16 cellular contexts compared by ENCODE assay signal in the genomic region with DNA sequence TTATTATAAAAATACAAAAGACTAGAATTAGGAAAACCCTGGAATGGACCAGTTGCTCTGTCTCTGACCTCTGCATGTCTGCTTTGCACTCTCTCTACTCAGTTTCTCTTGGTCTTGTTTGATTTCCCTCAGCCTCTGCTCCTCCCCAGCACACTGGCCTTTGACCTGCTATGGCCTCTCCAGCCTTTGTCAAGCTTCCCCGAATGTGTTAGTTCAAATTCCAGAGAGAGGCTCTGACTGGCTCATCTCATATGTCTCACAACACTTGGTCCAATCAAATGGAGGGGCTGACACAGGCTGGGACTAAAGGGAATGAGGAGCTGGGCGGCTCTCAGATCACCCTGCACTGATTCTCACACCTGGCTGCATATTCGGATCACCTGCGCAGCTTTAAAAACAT. TPM values are rescaled to one million over a fixed set of nuclear protein-coding genes. Genes with fewer than 3 reads are reported as not detected.
DNase-seq lines count a peak whose midpoint lies in the region; ATAC-seq and TF ChIP-seq lines count a peak whose summit lies in the region.
"Had no signal": no experiment of that assay in that cellular context is flagged by ENCODE, and none has a peak within 500 bp of the region (broad histone marks: within the 10 kb centered on the region; RNA-seq: fewer than 3 reads in every experiment).

No MANE protein-coding gene starts in this region.

- H3K9me3 Mint-ChIP-seq in endodermal cell, result no peaks in the 10 kb centered on the region
- H3K9me3 Mint-ChIP-seq: CD8-positive, alpha-beta T cell had no signal

- WGBS in endodermal cell (ENCODE audit: insufficient coverage in 1 of 2, insufficient read length in 1 of 2), 2 experiments, result 91 to 94% methylated on average over 3 to 4 of the region's 4 CpGs
- 38% methylated on average over 2 of the region's 4 CpGs for WGBS in right lobe of liver (ENCODE audit: insufficient coverage, low coverage, low lambda C conversion rate, missing lambda C conversion rate)

- no peak overlapping the region for H3K4me3 Mint-ChIP-seq in endodermal cell
- H3K4me3 Mint-ChIP-seq: CD8-positive, alpha-beta T cell had no signal

- H3K36me3 Mint-ChIP-seq in endodermal cell (ENCODE audit: low read depth), result no peaks in the 10 kb centered on the region
- H3K36me3 Mint-ChIP-seq: CD8-positive, alpha-beta T cell had no signal

- H3K9ac ChIP-seq in endodermal cell (ENCODE audit: extremely low read depth, low read length, poor library complexity, severe bottlenecking), result no peak overlapping the region

- peaks cover 26% of the 10 kb centered on the region for H3K4me1 Mint-ChIP-seq in endodermal cell

- H3K27ac Mint-ChIP-seq in endodermal cell, result no peak overlapping the region
- H3K27ac Mint-ChIP-seq: CD8-positive, alpha-beta T cell had no signal

- TF ChIP-seq CTCF in endodermal cell (conservative IDR thresholded peaks at IDR 0.05) (no peak), right lobe of liver (IDR thresholded peaks at IDR 0.05) (no peak)

- H3K9me3 ChIP-seq in endodermal cell (ENCODE audit: control insufficient read depth, low read length), result no peaks in the 10 kb centered on the region
- H3K9me3 ChIP-seq in right lobe of liver, result no peaks in the 10 kb centered on the region
- H3K9me3 ChIP-seq: SJCRH30 had no signal

- TF ChIP-seq POLR2A in right lobe of liver (IDR thresholded peaks at IDR 0.05), result no peak

- ATAC-seq in right lobe of liver (peak; percentile 99 to 100 (median 100)), HG02981 (IDR thresholded peaks at IDR 0.05; ENCODE audit: unreplicated experiment) (no peak)
- ATAC-seq: CD8-positive, alpha-beta T cell; PC-3 had no signal

- no peaks in the 10 kb centered on the region for H3K27me3 ChIP-seq in endodermal cell (ENCODE audit: control insufficient read depth, insufficient read depth, low read length, poor library complexity, severe bottlenecking)
- H3K27me3 ChIP-seq in right lobe of liver, result no peaks in the 10 kb centered on the region
- H3K27me3 ChIP-seq: SJCRH30 had no signal

- H3K27ac ChIP-seq in endodermal cell (ENCODE audit: low read depth, low read length), result no peak overlapping the region
- peak overlapping the region in 2 of 3 donors; percentile 24 to 54 for H3K27ac ChIP-seq in right lobe of liver
- H3K27ac ChIP-seq: SJCRH30 had no signal

- H3K36me3 ChIP-seq in endodermal cell (ENCODE audit: control insufficient read depth, insufficient read depth, low read length) (no peaks in the 10 kb centered on the region), right lobe of liver (no peaks in the 10 kb centered on the region)
- H3K36me3 ChIP-seq: SJCRH30 had no signal

- no peaks in the 10 kb centered on the region for H3K4me1 ChIP-seq in endodermal cell (ENCODE audit: control insufficient read depth, insufficient read depth, low read length)
- H3K4me1 ChIP-seq in right lobe of liver, result peaks cover 0 to 10% (median 3%) of the 10 kb centered on the region in 4 donors
- H3K4me1 ChIP-seq: SJCRH30 had no signal

- intact Hi-C loops in right lobe of liver (cut with DNase I), result no loop called here

- DNase-seq in NCI-H146 (lab: John Stamatoyannopoulos, UW), result peak; percentile 47
- DNase-seq in endodermal cell, result peak; percentile 53
- DNase-seq in right lobe of liver, result peak; percentile 61 to 84 (median 82)
- DNase-seq in NCI-H1417 treated with DMSO at 0.1 percent for 48 hours (lab: John Stamatoyannopoulos, UW), result no peak
- no peak for DNase-seq in cerebellum (ENCODE audit: low spot score)
- no peak for DNase-seq in NCI-H82 treated with DMSO at 0.1 percent for 48 hours (lab: John Stamatoyannopoulos, UW; ENCODE audit: unreplicated experiment)
- DNase-seq: CD8-positive, alpha-beta T cell; H7; NCI-H1105 treated with DMSO at 0.1 percent for 48 hours; NCI-H1930; NCI-H2171 treated with DMSO at 0.1 percent for 48 hours; NCI-H446 treated with DMSO at 0.1 percent for 48 hours; NCI-H774; SJCRH30 had no signal

- H3K27me3 Mint-ChIP-seq in endodermal cell (ENCODE audit: insufficient read depth), result peaks cover 23% of the 10 kb centered on the region

- H3K4me3 ChIP-seq in endodermal cell (ENCODE audit: low read length) (no peak overlapping the region), right lobe of liver (no peak overlapping the region)
- H3K4me3 ChIP-seq: SJCRH30 had no signal

RNA-seq across cellular contexts. Expression of gene CMTM8, which starts 52.4 kb away (rescaled TPM):
- total RNA-seq in endodermal cell, result 10 to 100 TPM in 1 of 2 donors, 1 to 10 TPM in 1; 5.8 to 11.6 TPM
- 6.5 TPM for polyA plus RNA-seq in endodermal cell (2013, experiment 1 of 2)
- polyA plus RNA-seq in endodermal cell (2013, experiment 2 of 2), result 5.8 TPM
- total RNA-seq in right lobe of liver, result 10 to 100 TPM; 13.3 to 27.1 (median 20.9) TPM
- total RNA-seq in cerebellum, result 0.54 TPM

Comparison
In these comparisons a context has a peak if more than half of its experiments do, and no peak if none do; other contexts are left out.
1. DNase-seq: peak in NCI-H146 (single experiment), endodermal cell (single experiment) and right lobe of liver (3 of 3); none in NCI-H1417 treated with DMSO at 0.1 percent for 48 hours (single experiment), cerebellum (single experiment) and NCI-H82 treated with DMSO at 0.1 percent for 48 hours (single experiment).